In genomic region chr10:122362621-122363020, GRCh38 we compare ENCODE assay signal across 19 cellular contexts. TPM values are rescaled to one million over a fixed set of nuclear protein-coding genes. Genes with fewer than 3 reads are reported as not detected.
DNase-seq lines count a peak whose midpoint lies in the region; ATAC-seq and TF ChIP-seq lines count a peak whose summit lies in the region.
"Had no signal": no experiment of that assay in that cellular context is flagged by ENCODE, and none has a peak within 500 bp of the region (broad histone marks: within the 10 kb centered on the region; RNA-seq: fewer than 3 reads in every experiment).

No MANE protein-coding gene starts in this region.

- H3K27ac Mint-ChIP-seq in activated CD4-positive, alpha-beta T cell treated with anti-CD3 and anti-CD28 coated beads for 36 hours: no peak overlapping the region
- H3K27ac Mint-ChIP-seq in activated CD4-positive, alpha-beta T cell treated with anti-CD3 and anti-CD28 coated beads, Interleukin-2, amount 10 ng/mL, durations not matched to agents 24 days and 14 days: no peak overlapping the region
- peak overlapping the region; percentile 10 for H3K27ac Mint-ChIP-seq in stimulated activated effector memory CD8-positive, alpha-beta T cell treated with anti-CD3 and anti-CD28 coated beads, Interleukin-12 subunit alpha, Interleukin-12 subunit beta, amount 100 ng/mL, for 72 hours
- H3K27ac Mint-ChIP-seq: activated B cell treated with CpG ODN at 0.5 μM for 24 hours; stimulated activated naive CD8-positive, alpha-beta T cell treated with anti-CD3 and anti-CD28 coated beads, Interleukin-15, Interleukin-2, amounts not matched to agents 100 ng/mL and 50 ng/mL, for 24 hours had no signal

- H3K36me3 Mint-ChIP-seq in activated CD4-positive, alpha-beta T cell treated with anti-CD3 and anti-CD28 coated beads for 36 hours (ENCODE audit: low read depth): no peaks in the 10 kb centered on the region
- H3K36me3 Mint-ChIP-seq in activated CD4-positive, alpha-beta T cell treated with anti-CD3 and anti-CD28 coated beads, Interleukin-2, amount 10 ng/mL, durations not matched to agents 24 days and 14 days (ENCODE audit: low read depth): no peaks in the 10 kb centered on the region
- H3K36me3 Mint-ChIP-seq in stimulated activated effector memory CD8-positive, alpha-beta T cell treated with anti-CD3 and anti-CD28 coated beads, Interleukin-12 subunit alpha, Interleukin-12 subunit beta, amount 100 ng/mL, for 72 hours: peaks cover 7% of the 10 kb centered on the region

- POLR2A ChIA-PET in activated CD4-positive, alpha-beta T cell treated with anti-CD3 and anti-CD28 coated beads for 36 hours (lab: Charles Lee): no interaction called here

- H3K27me3 Mint-ChIP-seq in activated CD4-positive, alpha-beta T cell treated with anti-CD3 and anti-CD28 coated beads for 36 hours: peaks cover 6% of the 10 kb centered on the region
- peaks cover 16% of the 10 kb centered on the region for H3K27me3 Mint-ChIP-seq in activated CD4-positive, alpha-beta T cell treated with anti-CD3 and anti-CD28 coated beads, Interleukin-2, amount 10 ng/mL, durations not matched to agents 24 days and 14 days

- TF ChIP-seq CTCF in choroid plexus epithelial cell (conservative IDR thresholded peaks at IDR 0.05; ENCODE audit: low read depth, low read length): no peak

- H3K4me3 ChIP-seq in choroid plexus epithelial cell (ENCODE audit: low read depth, low read length): no peak overlapping the region
- H3K4me3 ChIP-seq: SJCRH30, uterus had no signal

- ATAC-seq in activated CD4-positive, alpha-beta T cell treated with anti-CD3 and anti-CD28 coated beads for 36 hours: peak; percentile 69
- peak; percentile 94 for ATAC-seq in stimulated activated effector memory CD8-positive, alpha-beta T cell treated with anti-CD3 and anti-CD28 coated beads, Interleukin-12 subunit alpha, Interleukin-12 subunit beta, amount 100 ng/mL, for 72 hours
- ATAC-seq in Right ventricle myocardium inferior: no peak

- H3K4me3 Mint-ChIP-seq in activated CD4-positive, alpha-beta T cell treated with anti-CD3 and anti-CD28 coated beads for 36 hours: no peak overlapping the region
- no peak overlapping the region for H3K4me3 Mint-ChIP-seq in activated CD4-positive, alpha-beta T cell treated with anti-CD3 and anti-CD28 coated beads, Interleukin-2, amount 10 ng/mL, durations not matched to agents 24 days and 14 days
- no peak overlapping the region for H3K4me3 Mint-ChIP-seq in stimulated activated effector memory CD8-positive, alpha-beta T cell treated with anti-CD3 and anti-CD28 coated beads, Interleukin-12 subunit alpha, Interleukin-12 subunit beta, amount 100 ng/mL, for 72 hours
- H3K4me3 Mint-ChIP-seq: activated B cell treated with CpG ODN at 0.5 μM for 24 hours; neural crest cell; stimulated activated naive CD8-positive, alpha-beta T cell treated with anti-CD3 and anti-CD28 coated beads, Interleukin-15, Interleukin-2, amounts not matched to agents 100 ng/mL and 50 ng/mL, for 24 hours had no signal

- H3K9me3 Mint-ChIP-seq in activated CD4-positive, alpha-beta T cell treated with anti-CD3 and anti-CD28 coated beads for 36 hours (ENCODE audit: low read depth): peaks cover 13% of the 10 kb centered on the region
- H3K9me3 Mint-ChIP-seq in activated CD4-positive, alpha-beta T cell treated with anti-CD3 and anti-CD28 coated beads, Interleukin-2, amount 10 ng/mL, durations not matched to agents 24 days and 14 days: no peaks in the 10 kb centered on the region
- peaks cover 5% of the 10 kb centered on the region for H3K9me3 Mint-ChIP-seq in stimulated activated effector memory CD8-positive, alpha-beta T cell treated with anti-CD3 and anti-CD28 coated beads, Interleukin-12 subunit alpha, Interleukin-12 subunit beta, amount 100 ng/mL, for 72 hours

- no peaks in the 10 kb centered on the region for H3K4me1 Mint-ChIP-seq in activated CD4-positive, alpha-beta T cell treated with anti-CD3 and anti-CD28 coated beads for 36 hours
- H3K4me1 Mint-ChIP-seq in activated CD4-positive, alpha-beta T cell treated with anti-CD3 and anti-CD28 coated beads, Interleukin-2, amount 10 ng/mL, durations not matched to agents 24 days and 14 days: no peaks in the 10 kb centered on the region
- no peaks in the 10 kb centered on the region for H3K4me1 Mint-ChIP-seq in stimulated activated effector memory CD8-positive, alpha-beta T cell treated with anti-CD3 and anti-CD28 coated beads, Interleukin-12 subunit alpha, Interleukin-12 subunit beta, amount 100 ng/mL, for 72 hours
- H3K4me1 Mint-ChIP-seq: activated B cell treated with CpG ODN at 0.5 μM for 24 hours had no signal

- intact Hi-C loops in activated CD4-positive, alpha-beta T cell treated with anti-CD3 and anti-CD28 coated beads for 36 hours (cut with DNase I, micrococcal nuclease): no loop called here
- intact Hi-C loops in activated CD4-positive, alpha-beta T cell treated with anti-CD3 and anti-CD28 coated beads, Interleukin-2, amount 10 ng/mL, durations not matched to agents 24 days and 14 days (cut with micrococcal nuclease): no loop called here
- intact Hi-C loops in Right ventricle myocardium inferior (cut with DNase I): no loop called here

- peak; percentile 26 for DNase-seq in activated CD4-positive, alpha-beta T cell treated with anti-CD3 and anti-CD28 coated beads for 36 hours
- DNase-seq in activated CD4-positive, alpha-beta T cell treated with anti-CD3 and anti-CD28 coated beads, Interleukin-2, amount 10 ng/mL, durations not matched to agents 24 days and 14 days: no peak
- DNase-seq in RKO (ENCODE audit: low spot score) (peak; percentile 2), choroid plexus epithelial cell (ENCODE audit: low read depth) (peak; percentile 17), Right ventricle myocardium inferior (ENCODE audit: missing footprints) (no peak), OCI-M1 (lab: John Stamatoyannopoulos, UW) (no peak)
- no peak for DNase-seq in stimulated activated effector memory CD8-positive, alpha-beta T cell treated with anti-CD3 and anti-CD28 coated beads, Interleukin-12 subunit alpha, Interleukin-12 subunit beta, amount 100 ng/mL, for 72 hours (ENCODE audit: low spot score in 2 of 2)
- DNase-seq in activated CD4-positive, CD25-positive, alpha-beta regulatory T cell (lab: John Stamatoyannopoulos, UW): no peak
- DNase-seq: activated B cell treated with CpG ODN at 0.5 μM for 24 hours; activated naive CD4-positive, alpha-beta T cell treated with anti-CD3 and anti-CD28 coated beads, Interleukin-2, amount 50 U/mL, for 16 hours; EL; hypothalamus; NCI-H1436 treated with DMSO at 0.1 percent for 48 hours; NCI-H446 treated with DMSO at 0.1 percent for 48 hours; SJCRH30; T-helper 2 cell; uterus had no signal

- CTCF ChIA-PET in activated CD4-positive, alpha-beta T cell treated with anti-CD3 and anti-CD28 coated beads for 36 hours (lab: Charles Lee): interaction anchor here (0.8 to 1.3 kb wide), 2 partner anchors 32 to 203 kb away, joined by 3 read pairs; no protein-coding TSS in a partner anchor

RNA-seq across cellular contexts. Expression of gene PLEKHA1, which starts 11.9 kb away (rescaled TPM):
- total RNA-seq in activated CD4-positive, alpha-beta T cell treated with anti-CD3 and anti-CD28 coated beads for 36 hours: 10 to 100 TPM in 1 of 2 experiments, 1 to 10 TPM in 1; 7.7 to 11.7 TPM
- 3.5 and 4.1 TPM in 2 replicates for total RNA-seq in activated CD4-positive, alpha-beta T cell treated with anti-CD3 and anti-CD28 coated beads, Interleukin-2, amount 10 ng/mL, durations not matched to agents 24 days and 14 days
- 68.0 TPM for total RNA-seq in Right ventricle myocardium inferior

Comparison
In these comparisons a context has a peak if more than half of its experiments do, and no peak if none do; other contexts are left out.
1. DNase-seq: peak in activated CD4-positive, alpha-beta T cell treated with anti-CD3 and anti-CD28 coated beads for 36 hours (single experiment), RKO (single experiment) and choroid plexus epithelial cell (single experiment); none in activated CD4-positive, alpha-beta T cell treated with anti-CD3 and anti-CD28 coated beads, Interleukin-2, amount 10 ng/mL, durations not matched to agents 24 days and 14 days (single experiment), stimulated activated effector memory CD8-positive, alpha-beta T cell treated with anti-CD3 and anti-CD28 coated beads, Interleukin-12 subunit alpha, Interleukin-12 subunit beta, amount 100 ng/mL, for 72 hours (0 of 2), Right ventricle myocardium inferior (single experiment), activated CD4-positive, CD25-positive, alpha-beta regulatory T cell (0 of 4) and OCI-M1 (single experiment).